ENCODE assay signal across 8 cellular contexts in the genomic region with DNA sequence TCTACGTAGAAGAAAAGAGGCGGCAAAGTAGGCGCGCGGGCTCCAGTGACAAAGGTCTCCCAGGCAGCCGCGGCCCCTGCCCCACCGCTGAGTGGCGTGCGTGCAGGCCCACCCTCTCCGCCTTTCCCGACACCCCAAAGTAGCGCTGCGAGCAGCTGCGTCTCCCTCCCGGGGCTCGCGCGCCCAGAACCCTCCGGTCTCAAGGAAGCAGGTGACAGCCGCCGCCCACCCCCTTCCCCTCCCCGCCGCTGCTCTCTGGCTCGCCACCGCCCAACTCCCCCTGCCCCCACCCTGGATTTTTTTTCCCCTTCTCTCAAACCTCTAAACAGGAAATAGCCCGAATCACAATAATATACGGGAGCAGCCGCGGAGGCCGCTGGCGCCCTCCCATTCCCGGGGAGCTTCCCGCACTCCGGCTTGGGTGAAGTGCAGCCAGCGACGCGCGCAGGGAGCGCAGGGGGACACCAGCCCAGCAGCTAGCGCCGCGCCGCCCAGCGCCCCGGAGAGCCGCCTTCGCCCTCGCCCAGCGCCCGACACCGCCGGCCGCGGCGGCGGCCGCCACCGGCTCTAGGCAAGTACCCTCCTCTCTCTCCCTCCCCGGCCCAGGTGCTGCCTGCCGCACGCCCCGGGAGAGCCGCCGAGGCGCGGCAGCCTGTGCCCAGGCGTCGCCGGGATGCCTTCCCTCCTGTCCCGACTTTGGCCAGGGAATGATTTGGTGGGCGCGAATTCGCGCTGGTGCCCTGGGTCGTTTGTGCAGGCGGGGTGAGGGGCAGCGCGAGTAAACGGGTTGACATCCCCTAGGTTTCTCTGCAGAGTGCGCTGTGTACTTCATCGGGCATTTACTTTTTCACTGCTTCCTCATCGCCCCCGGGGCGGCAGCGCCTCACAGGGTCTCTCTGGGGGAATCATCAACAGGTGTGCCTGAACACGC. TPM values are rescaled to one million over a fixed set of nuclear protein-coding genes. Genes with fewer than 3 reads are reported as not detected.
DNase-seq lines count a peak whose midpoint lies in the region; ATAC-seq and TF ChIP-seq lines count a peak whose summit lies in the region.

No MANE protein-coding gene starts in this region.

- peak overlapping the region; percentile 77 for H3K4me3 ChIP-seq in GM08714 (ENCODE audit: low read length)

- no peaks in the 10 kb centered on the region for H3K27me3 Mint-ChIP-seq in chondrocyte (ENCODE audit: low read depth)

- peak overlapping the region; percentile 86 for H3K4me3 Mint-ChIP-seq in chondrocyte (ENCODE audit: unreplicated experiment)

- H3K4me1 Mint-ChIP-seq in chondrocyte (ENCODE audit: low read depth), result peaks cover 15% of the 10 kb centered on the region

- DNase-seq in KG1 (lab: John Stamatoyannopoulos, UW), result peak; percentile 5
- DNase-seq in T1000 (lab: John Stamatoyannopoulos, UW), result peak; percentile 14
- DNase-seq in chondrocyte (ENCODE audit: low spot score), result no peak
- peak; percentile 61 for DNase-seq in left lobe of liver (ENCODE audit: low spot score)
- peak; percentile 24 for DNase-seq in stimulated activated CD4-positive, alpha-beta T cell treated with anti-CD3 and anti-CD28 coated beads, Interleukin-4, amount 100 ng/mL, for 1 hour

- peak; percentile 52 for TF ChIP-seq CTCF in chondrocyte (IDR thresholded peaks at IDR 0.05)

- H3K36me3 Mint-ChIP-seq in chondrocyte (ENCODE audit: low read depth), result no peaks in the 10 kb centered on the region

- H3K9me3 Mint-ChIP-seq in chondrocyte (ENCODE audit: low read depth), result no peaks in the 10 kb centered on the region

- peak; percentile 72 for ATAC-seq in GM21723 (IDR thresholded peaks at IDR 0.05; ENCODE audit: unreplicated experiment)
- peak; percentile 64 for ATAC-seq in left lobe of liver
- no peak for ATAC-seq in HG03280 (IDR thresholded peaks at IDR 0.05; ENCODE audit: unreplicated experiment)

- H3K27ac Mint-ChIP-seq in chondrocyte (ENCODE audit: unreplicated experiment), result peak overlapping the region; percentile 93

RNA-seq across cellular contexts. Expression of a gene that starts 52.7 kb away (rescaled TPM):
- total RNA-seq in chondrocyte (49.9 to 50.6 TPM (median 50.4 TPM) in 3 replicates), left lobe of liver (81.2 TPM)
